In the genomic region with DNA sequence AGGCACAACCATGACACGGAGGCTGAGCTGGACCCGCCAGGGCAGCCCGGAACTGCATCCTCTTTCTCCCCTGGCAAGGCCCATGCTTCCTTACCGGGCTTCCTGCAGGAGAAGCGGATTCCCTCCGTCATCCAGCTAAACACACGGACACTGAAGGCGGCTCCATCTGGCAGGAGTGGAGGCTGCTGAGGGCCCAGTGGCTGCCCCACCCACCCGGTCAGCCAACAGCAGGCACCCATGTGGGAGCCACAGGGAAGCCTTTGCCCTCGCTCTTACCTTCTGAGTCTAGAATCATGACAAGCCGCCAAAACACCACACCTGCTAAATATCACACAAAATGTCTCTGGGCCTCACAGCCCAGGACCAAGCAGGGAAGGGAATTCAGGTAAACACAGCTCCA, we compare ENCODE assay signal across 26 cellular contexts.
"Had no signal": no experiment of that assay in that cellular context is flagged by ENCODE, and none has a peak within 500 bp of the region (broad histone marks: within the 10 kb centered on the region; RNA-seq: fewer than 3 reads in every experiment).

No MANE protein-coding gene starts in this region.

- ATAC-seq: esophagus mucosa; gastroesophageal sphincter; heart left ventricle; natural killer cell treated with Interleukin-12 subunit alpha and Interleukin-12 subunit beta and Interleukin-15 and Interleukin-18, amount 100 ng/mL, for 72 hours; sciatic nerve; stimulated activated naive CD8-positive, alpha-beta T cell treated with anti-CD3 and anti-CD28 coated beads, Interleukin-15, amount 100 ng/mL, for 72 hours had no signal

- H3K4me3 ChIP-seq: dorsolateral prefrontal cortex, gastroesophageal sphincter, heart left ventricle, lung, prostate gland, right atrium auricular region, smooth muscle cell, suprapubic skin, thyroid gland had no signal

- H3K27me3 ChIP-seq: right atrium auricular region, suprapubic skin, thyroid gland had no signal

- DNase-seq: dorsolateral prefrontal cortex; effector CD4-positive, alpha-beta T cell; foreskin fibroblast; heart left ventricle; hippocampal formation; naive B cell; stimulated activated CD4-positive, alpha-beta T cell treated with anti-CD3 and anti-CD28 coated beads, Interleukin-12 subunit alpha, Interleukin-12 subunit beta, amount 100 ng/mL, for 4 hours; stimulated activated CD4-positive, alpha-beta T cell treated with anti-CD3 and anti-CD28 coated beads, Interleukin-1b, Interleukin-23, amount 100 ng/mL, for 48 hours; stimulated activated CD4-positive, alpha-beta T cell treated with anti-CD3 and anti-CD28 coated beads, Interleukin-4, amount 100 ng/mL, for 1 hour; stimulated activated CD8-positive, alpha-beta memory T cell treated with anti-CD3 and anti-CD28 coated beads, Interleukin-4, amount 100 ng/mL, for 48 hours; stimulated activated naive CD4-positive, alpha-beta T cell; stimulated activated naive CD8-positive, alpha-beta T cell treated with anti-CD3 and anti-CD28 coated beads, Interleukin-15, amount 100 ng/mL, for 72 hours; thyroid gland; trophoblast cell had no signal

- H3K27ac ChIP-seq: dorsolateral prefrontal cortex, epithelial cell of prostate, gastroesophageal sphincter, heart left ventricle, prostate gland, right atrium auricular region, suprapubic skin, thyroid gland had no signal

- H3K9me3 ChIP-seq: prostate gland, thyroid gland had no signal

- H3K4me1 Mint-ChIP-seq: memory B cell; naive B cell; neural crest cell; stimulated activated naive CD8-positive, alpha-beta T cell treated with anti-CD3 and anti-CD28 coated beads, Interleukin-15, amount 100 ng/mL, for 72 hours had no signal

- H3K36me3 ChIP-seq: gastroesophageal sphincter, heart left ventricle, prostate gland, right atrium auricular region, suprapubic skin, thyroid gland had no signal

- H3K4me3 Mint-ChIP-seq: memory B cell; naive B cell; natural killer cell treated with Interleukin-12 subunit alpha and Interleukin-12 subunit beta and Interleukin-15 and Interleukin-18, amount 100 ng/mL, for 72 hours; neural crest cell; stimulated activated naive CD8-positive, alpha-beta T cell treated with anti-CD3 and anti-CD28 coated beads, Interleukin-15, amount 100 ng/mL, for 72 hours had no signal

- H3K4me1 ChIP-seq: gastroesophageal sphincter, heart left ventricle, prostate gland, right atrium auricular region, suprapubic skin, thyroid gland had no signal

- H3K4me2 ChIP-seq: smooth muscle cell had no signal

- H3K36me3 Mint-ChIP-seq: memory B cell had no signal

- H3K27ac Mint-ChIP-seq: memory B cell; natural killer cell treated with Interleukin-12 subunit alpha and Interleukin-12 subunit beta and Interleukin-15 and Interleukin-18, amount 100 ng/mL, for 72 hours; stimulated activated naive CD8-positive, alpha-beta T cell treated with anti-CD3 and anti-CD28 coated beads, Interleukin-15, amount 100 ng/mL, for 72 hours had no signal
